Comparison of ENCODE assay signal across 11 cellular contexts in genomic region chr1:67590329-67590728, GRCh38.
A peak's percentile ranks its signal among the peaks of the same experiment; 100 is the strongest.
DNase-seq lines count a peak whose midpoint lies in the region; ATAC-seq and FAIRE-seq lines count a peak whose summit lies in the region.
"Had no signal": no experiment of that assay in that cellular context is flagged by ENCODE, and none has a peak within 500 bp of the region (broad histone marks: within the 10 kb centered on the region; RNA-seq: fewer than 3 reads in every experiment).

No MANE protein-coding gene starts in this region.

- no peaks in the 10 kb centered on the region for H3K27me3 ChIP-seq in trophoblast cell (ENCODE audit: insufficient read depth, low read length)

- peaks cover 5% of the 10 kb centered on the region for H3K79me1 ChIP-seq in trophoblast cell (ENCODE audit: low read length)

- no peaks in the 10 kb centered on the region for H3K27me3 Mint-ChIP-seq in activated CD8-positive, alpha-beta T cell treated with anti-CD3 and anti-CD28 coated beads, Interleukin-2, amount 10 ng/mL, durations not matched to agents 7 days and 5 days (ENCODE audit: low read depth)
- H3K27me3 Mint-ChIP-seq in activated naive CD8-positive, alpha-beta T cell treated with anti-CD3 and anti-CD28 coated beads for 36 hours, result peaks cover 4% of the 10 kb centered on the region
- H3K27me3 Mint-ChIP-seq: CD4-positive, alpha-beta T cell; stimulated activated naive CD8-positive, alpha-beta T cell treated with anti-CD3 and anti-CD28 coated beads, Interleukin-15, Interleukin-2, amounts not matched to agents 100 ng/mL and 50 ng/mL, for 24 hours had no signal

- no peak overlapping the region for H2AFZ ChIP-seq in trophoblast cell (ENCODE audit: insufficient read depth, low read length, poor library complexity)

- H3K4me1 ChIP-seq in trophoblast cell (ENCODE audit: control insufficient read depth in 1 of 2, insufficient read depth in 2 of 2, low read length in 2 of 2), result peaks cover 6 to 11% of the 10 kb centered on the region in 2 experiments

- H3K27ac Mint-ChIP-seq in activated CD8-positive, alpha-beta T cell treated with anti-CD3 and anti-CD28 coated beads, Interleukin-2, amount 10 ng/mL, durations not matched to agents 7 days and 5 days, result no peak overlapping the region
- no peak overlapping the region for H3K27ac Mint-ChIP-seq in activated naive CD8-positive, alpha-beta T cell treated with anti-CD3 and anti-CD28 coated beads for 36 hours
- H3K27ac Mint-ChIP-seq: CD4-positive, alpha-beta T cell; stimulated activated naive CD8-positive, alpha-beta T cell treated with anti-CD3 and anti-CD28 coated beads, Interleukin-15, Interleukin-2, amounts not matched to agents 100 ng/mL and 50 ng/mL, for 24 hours had no signal

- H3K79me2 ChIP-seq in trophoblast cell (ENCODE audit: control insufficient read depth, insufficient read depth, low read length, poor library complexity), result no peaks in the 10 kb centered on the region

- no peak overlapping the region for H3K18ac ChIP-seq in trophoblast cell (ENCODE audit: low read length)

- DNase-seq in CD1c-positive myeloid dendritic cell (ENCODE audit: extremely low spot score) (peak; percentile 72), amniotic epithelial cell (ENCODE audit: low read depth) (peak; percentile 46), Right ventricle myocardium superior (no peak), trophoblast cell (no peak), HTR-8/SVneo (ENCODE audit: insufficient read length, low spot score) (no peak)
- DNase-seq in activated CD8-positive, alpha-beta T cell treated with anti-CD3 and anti-CD28 coated beads, Interleukin-2, amount 10 ng/mL, durations not matched to agents 7 days and 5 days, result no peak
- DNase-seq in activated naive CD8-positive, alpha-beta T cell treated with anti-CD3 and anti-CD28 coated beads for 36 hours, result no peak
- DNase-seq: CD4-positive, alpha-beta T cell; H7 had no signal

- FAIRE-seq in HTR-8/SVneo (lab: Jason Lieb, UNC), result no peak

- H2BK5ac ChIP-seq in trophoblast cell (ENCODE audit: low read depth, low read length, poor library complexity), result no peak overlapping the region

- peak overlapping the region; percentile 17 for H3K27ac ChIP-seq in trophoblast cell (ENCODE audit: low read depth, low read length)

- H3K23ac ChIP-seq in trophoblast cell (ENCODE audit: low read length), result no peak overlapping the region

- no peak overlapping the region for H2AK5ac ChIP-seq in trophoblast cell (ENCODE audit: low read length)

- H3K4me1 Mint-ChIP-seq in activated CD8-positive, alpha-beta T cell treated with anti-CD3 and anti-CD28 coated beads, Interleukin-2, amount 10 ng/mL, durations not matched to agents 7 days and 5 days (ENCODE audit: low read depth), result no peaks in the 10 kb centered on the region
- H3K4me1 Mint-ChIP-seq in activated naive CD8-positive, alpha-beta T cell treated with anti-CD3 and anti-CD28 coated beads for 36 hours, result no peaks in the 10 kb centered on the region

- intact Hi-C loops in Right ventricle myocardium superior (cut with DNase I), result no loop called here

- H2BK12ac ChIP-seq in trophoblast cell (ENCODE audit: low read length), result no peak overlapping the region

- no peak overlapping the region for H3K4me3 ChIP-seq in trophoblast cell (ENCODE audit: low read depth, low read length)

- no peak overlapping the region for H3K9ac ChIP-seq in trophoblast cell (ENCODE audit: low read length)

- no peak overlapping the region for H4K12ac ChIP-seq in trophoblast cell (ENCODE audit: low read depth, low read length)

- peak overlapping the region; percentile 31 for H3K4me2 ChIP-seq in trophoblast cell (ENCODE audit: low read length)

- no peaks in the 10 kb centered on the region for H3K36me3 ChIP-seq in trophoblast cell (ENCODE audit: control insufficient read depth in 1 of 2, insufficient read depth in 2 of 2, low read length in 2 of 2)

- no peaks in the 10 kb centered on the region for H3K36me3 Mint-ChIP-seq in activated CD8-positive, alpha-beta T cell treated with anti-CD3 and anti-CD28 coated beads, Interleukin-2, amount 10 ng/mL, durations not matched to agents 7 days and 5 days (ENCODE audit: low read depth)
- no peaks in the 10 kb centered on the region for H3K36me3 Mint-ChIP-seq in activated naive CD8-positive, alpha-beta T cell treated with anti-CD3 and anti-CD28 coated beads for 36 hours

- no peaks in the 10 kb centered on the region for H3K9me3 ChIP-seq in trophoblast cell (ENCODE audit: insufficient read depth, low read depth, low read length)

- POLR2A ChIA-PET in activated CD8-positive, alpha-beta T cell treated with anti-CD3 and anti-CD28 coated beads, Interleukin-2, amount 10 ng/mL, durations not matched to agents 7 days and 5 days (lab: Charles Lee), result no interaction called here

- CTCF ChIA-PET in activated CD8-positive, alpha-beta T cell treated with anti-CD3 and anti-CD28 coated beads, Interleukin-2, amount 10 ng/mL, durations not matched to agents 7 days and 5 days (lab: Charles Lee), result no interaction called here

- H2BK120ac ChIP-seq in trophoblast cell (ENCODE audit: insufficient read depth, low read length, poor library complexity), result no peak overlapping the region

- H3K9me3 Mint-ChIP-seq in activated CD8-positive, alpha-beta T cell treated with anti-CD3 and anti-CD28 coated beads, Interleukin-2, amount 10 ng/mL, durations not matched to agents 7 days and 5 days (ENCODE audit: insufficient read depth), result no peaks in the 10 kb centered on the region
- H3K9me3 Mint-ChIP-seq in activated naive CD8-positive, alpha-beta T cell treated with anti-CD3 and anti-CD28 coated beads for 36 hours, result peaks cover 2% of the 10 kb centered on the region
- H3K9me3 Mint-ChIP-seq: CD4-positive, alpha-beta T cell; stimulated activated naive CD8-positive, alpha-beta T cell treated with anti-CD3 and anti-CD28 coated beads, Interleukin-15, Interleukin-2, amounts not matched to agents 100 ng/mL and 50 ng/mL, for 24 hours had no signal

- no CpG with 5 or more reads among the region's 3 CpGs for WGBS in trophoblast cell (ENCODE audit: extremely low coverage, insufficient coverage, insufficient read length)

- no peak overlapping the region for H3K14ac ChIP-seq in trophoblast cell (ENCODE audit: low read length)

- H3K4me3 Mint-ChIP-seq in activated CD8-positive, alpha-beta T cell treated with anti-CD3 and anti-CD28 coated beads, Interleukin-2, amount 10 ng/mL, durations not matched to agents 7 days and 5 days, result no peak overlapping the region
- H3K4me3 Mint-ChIP-seq in activated naive CD8-positive, alpha-beta T cell treated with anti-CD3 and anti-CD28 coated beads for 36 hours, result no peak overlapping the region
- H3K4me3 Mint-ChIP-seq: CD4-positive, alpha-beta T cell; stimulated activated naive CD8-positive, alpha-beta T cell treated with anti-CD3 and anti-CD28 coated beads, Interleukin-15, Interleukin-2, amounts not matched to agents 100 ng/mL and 50 ng/mL, for 24 hours had no signal

- no peak overlapping the region for H4K91ac ChIP-seq in trophoblast cell (ENCODE audit: low read depth, low read length)

- no peak overlapping the region for H3K4ac ChIP-seq in trophoblast cell (ENCODE audit: low read depth, low read length)

- no peak overlapping the region for H4K8ac ChIP-seq in trophoblast cell (ENCODE audit: low read depth, low read length)

- peak; percentile 83 for ATAC-seq in Right ventricle myocardium superior (ENCODE audit: poor library complexity)
- ATAC-seq in activated CD8-positive, alpha-beta T cell treated with anti-CD3 and anti-CD28 coated beads, Interleukin-2, amount 10 ng/mL, durations not matched to agents 7 days and 5 days, result no peak
- no peak for ATAC-seq in HG03442 (IDR thresholded peaks at IDR 0.05; ENCODE audit: unreplicated experiment)

Comparison
In these comparisons a context has a peak if more than half of its experiments do, and no peak if none do; other contexts are left out.
1. DNase-seq: peak in CD1c-positive myeloid dendritic cell (single experiment) and amniotic epithelial cell (single experiment); none in Right ventricle myocardium superior (single experiment), trophoblast cell (0 of 2), HTR-8/SVneo (single experiment), activated CD8-positive, alpha-beta T cell treated with anti-CD3 and anti-CD28 coated beads, Interleukin-2, amount 10 ng/mL, durations not matched to agents 7 days and 5 days (single experiment) and activated naive CD8-positive, alpha-beta T cell treated with anti-CD3 and anti-CD28 coated beads for 36 hours (single experiment).